Comparison of ENCODE assay signal across 8 cellular contexts in genomic region chr7:113085781-113086390, GRCh38. TPM values are rescaled to one million over a fixed set of nuclear protein-coding genes. Genes with fewer than 3 reads are reported as not detected.
DNase-seq lines count a peak whose midpoint lies in the region; ATAC-seq and TF ChIP-seq lines count a peak whose summit lies in the region.

No MANE protein-coding gene starts in this region.

- peaks cover 6% of the 10 kb centered on the region for H3K4me1 Mint-ChIP-seq in stimulated activated naive CD8-positive, alpha-beta T cell treated with anti-CD3 and anti-CD28 coated beads, Interleukin-15, amount 100 ng/mL, for 72 hours

- no peak overlapping the region for H3K27ac Mint-ChIP-seq in stimulated activated naive CD8-positive, alpha-beta T cell treated with anti-CD3 and anti-CD28 coated beads, Interleukin-15, amount 100 ng/mL, for 72 hours

- TF ChIP-seq CTCF in VCaP (conservative IDR thresholded peaks at IDR 0.05): no peak

- ATAC-seq in HG03175 (IDR thresholded peaks at IDR 0.05; ENCODE audit: unreplicated experiment) (peak; percentile 24), left ventricle myocardium superior (peak; percentile 19), GM19455 (IDR thresholded peaks at IDR 0.05; ENCODE audit: unreplicated experiment) (no peak), HG03571 (IDR thresholded peaks at IDR 0.05; ENCODE audit: unreplicated experiment) (no peak)
- ATAC-seq in stimulated activated naive CD8-positive, alpha-beta T cell treated with anti-CD3 and anti-CD28 coated beads, Interleukin-15, amount 100 ng/mL, for 72 hours: peak; percentile 52

- no peak for DNase-seq in left ventricle myocardium superior
- DNase-seq in stimulated activated naive CD8-positive, alpha-beta T cell treated with anti-CD3 and anti-CD28 coated beads, Interleukin-15, amount 100 ng/mL, for 72 hours: no peak
- DNase-seq in AML-193 (lab: John Stamatoyannopoulos, UW): no peak

- H3K27me3 Mint-ChIP-seq in stimulated activated naive CD8-positive, alpha-beta T cell treated with anti-CD3 and anti-CD28 coated beads, Interleukin-15, amount 100 ng/mL, for 72 hours: peaks cover 56% of the 10 kb centered on the region

- H3K4me3 ChIP-seq in GM08714 (ENCODE audit: low read length): peak overlapping the region; percentile 50

- peak overlapping the region; percentile 57 for H3K27ac ChIP-seq in VCaP

- H3K9me3 Mint-ChIP-seq in stimulated activated naive CD8-positive, alpha-beta T cell treated with anti-CD3 and anti-CD28 coated beads, Interleukin-15, amount 100 ng/mL, for 72 hours: no peaks in the 10 kb centered on the region

- peak overlapping the region; percentile 54 to 69 for H3K4me3 Mint-ChIP-seq in stimulated activated naive CD8-positive, alpha-beta T cell treated with anti-CD3 and anti-CD28 coated beads, Interleukin-15, amount 100 ng/mL, for 72 hours

- intact Hi-C loops in left ventricle myocardium superior (cut with micrococcal nuclease): no loop called here

RNA-seq across cellular contexts. Expression of gene GPR85, which starts 0.7 kb away (rescaled TPM):
- total RNA-seq in left ventricle myocardium superior: 0.69 TPM

RNA-seq across cellular contexts. Expression of gene SMIM30, which starts 32.5 kb away (rescaled TPM):
- 114 TPM for total RNA-seq in left ventricle myocardium superior

Comparison
In these comparisons a context has a peak if more than half of its experiments do, and no peak if none do; other contexts are left out.
1. ATAC-seq: peak in HG03175 (single experiment), left ventricle myocardium superior (single experiment) and stimulated activated naive CD8-positive, alpha-beta T cell treated with anti-CD3 and anti-CD28 coated beads, Interleukin-15, amount 100 ng/mL, for 72 hours (single experiment); none in GM19455 (single experiment) and HG03571 (single experiment).